Comparison of ENCODE assay signal across 16 cellular contexts in the genomic region with DNA sequence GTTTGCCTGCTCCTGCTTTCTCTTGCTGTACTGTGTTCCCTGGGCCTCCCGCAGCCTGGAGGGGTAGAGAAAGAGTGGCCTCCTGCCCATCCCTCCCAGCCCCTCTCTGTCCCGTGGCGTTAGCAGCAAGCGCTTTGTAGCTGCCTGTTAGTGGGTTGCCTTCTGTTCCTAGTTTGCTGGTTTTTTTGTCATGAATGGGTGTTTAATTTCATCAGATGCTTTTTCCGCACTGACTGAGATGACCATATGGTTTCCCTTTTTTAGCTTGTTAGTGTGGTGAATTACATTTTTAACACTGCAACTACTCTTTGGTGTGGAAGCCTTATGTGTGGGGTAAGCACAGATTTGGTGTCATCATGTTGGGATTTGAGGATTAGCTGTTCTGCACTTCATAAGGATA. TPM values are rescaled to one million over a fixed set of nuclear protein-coding genes. Genes with fewer than 3 reads are reported as not detected.
A peak's percentile ranks its signal among the peaks of the same experiment; 100 is the strongest.
DNase-seq lines count a peak whose midpoint lies in the region; ATAC-seq and TF ChIP-seq lines count a peak whose summit lies in the region.
"Had no signal": no experiment of that assay in that cellular context is flagged by ENCODE, and none has a peak within 500 bp of the region (broad histone marks: within the 10 kb centered on the region; RNA-seq: fewer than 3 reads in every experiment).

No MANE protein-coding gene starts in this region.

- H3K36me3 ChIP-seq in heart right ventricle: no peaks in the 10 kb centered on the region
- no peaks in the 10 kb centered on the region for H3K36me3 ChIP-seq in tibial nerve

- H3K4me1 Mint-ChIP-seq in WTC11: peaks cover 15% of the 10 kb centered on the region

- H3K4me3 ChIP-seq in heart right ventricle (no peak overlapping the region), tibial nerve (no peak overlapping the region)
- H3K4me3 ChIP-seq: skin epidermis had no signal

- H3K36me3 Mint-ChIP-seq in WTC11: no peaks in the 10 kb centered on the region
- H3K36me3 Mint-ChIP-seq: activated naive CD4-positive, alpha-beta T cell treated with anti-CD3 and anti-CD28 coated beads, Interleukin-2, amount 50 U/mL, for 72 hours; naive thymus-derived CD8-positive, alpha-beta T cell had no signal

- H3K4me1 ChIP-seq in heart right ventricle (peaks cover 26 to 95% (median 78%) of the 10 kb centered on the region in 9 donors), tibial nerve (peaks cover 0 to 74% (median 45%) of the 10 kb centered on the region in 4 donors)

- H3K27ac ChIP-seq in heart right ventricle (peak overlapping the region in 8 of 10 donors; percentile 38 to 93 (median 70)), tibial nerve (peak overlapping the region in 3 of 4 donors; percentile 28 to 65 (median 46)), RWPE1 (no peak overlapping the region; the same call in 1 of the 2 replicates)

- H3K27me3 ChIP-seq in heart right ventricle (no peaks in the 10 kb centered on the region), tibial nerve (no peaks in the 10 kb centered on the region)

- 66 to 71% methylated on average over 5 of the region's 5 CpGs for WGBS in heart right ventricle, 2 donors
- WGBS in tibial nerve, 2 donors: 69 to 70% methylated on average over 5 of the region's 5 CpGs

- POLR2A ChIA-PET in WTC11 (lab: Charles Lee) (no interaction called here), RWPE1 (lab: Yijun Ruan, JAX; ENCODE audit: low non-redundant PET) (no interaction called here)

- intact Hi-C loops in heart right ventricle (cut with DNase I) (no loop called here), left ventricle myocardium superior (cut with micrococcal nuclease) (no loop called here)

- H3K9me3 ChIP-seq in heart right ventricle (no peaks in the 10 kb centered on the region), tibial nerve (no peaks in the 10 kb centered on the region)
- H3K9me3 ChIP-seq: Caco-2 had no signal

- H3K27ac Mint-ChIP-seq in WTC11: peak overlapping the region; percentile 19; the same call in 1 of the 2 replicates
- H3K27ac Mint-ChIP-seq: activated naive CD4-positive, alpha-beta T cell treated with anti-CD3 and anti-CD28 coated beads, Interleukin-2, amount 50 U/mL, for 72 hours; naive thymus-derived CD8-positive, alpha-beta T cell had no signal

- CTCF ChIA-PET in WTC11 (lab: Charles Lee) (interaction anchor here (1.2 kb wide), 1 partner anchor 33 kb away, joined by 5 read pairs; the partner anchor contains the start of gene ASAP2), RWPE1 (lab: Yijun Ruan, JAX) (no interaction called here)

- ATAC-seq in heart right ventricle (no peak), left ventricle myocardium superior (no peak), WTC11 (no peak)
- ATAC-seq: activated naive CD4-positive, alpha-beta T cell treated with anti-CD3 and anti-CD28 coated beads, Interleukin-2, amount 50 U/mL, for 72 hours; left colon; naive thymus-derived CD8-positive, alpha-beta T cell had no signal

- no peaks in the 10 kb centered on the region for H3K9me3 Mint-ChIP-seq in WTC11
- H3K9me3 Mint-ChIP-seq: activated naive CD4-positive, alpha-beta T cell treated with anti-CD3 and anti-CD28 coated beads, Interleukin-2, amount 50 U/mL, for 72 hours; naive thymus-derived CD8-positive, alpha-beta T cell had no signal

- H3K27me3 Mint-ChIP-seq in WTC11 (ENCODE audit: low read depth): no peaks in the 10 kb centered on the region

- no peak for TF ChIP-seq CTCF in heart right ventricle (IDR thresholded peaks at IDR 0.05)
- no peak for TF ChIP-seq CTCF in WTC11 (IDR thresholded peaks at IDR 0.05)
- TF ChIP-seq CTCF in tibial nerve (IDR thresholded peaks at IDR 0.05): no peak
- no peak for TF ChIP-seq CTCF in RWPE1 (conservative IDR thresholded peaks at IDR 0.05; ENCODE audit: low read depth)

- no peak for TF ChIP-seq POLR2A in tibial nerve (IDR thresholded peaks at IDR 0.05)

- no peak for DNase-seq in heart right ventricle
- no peak for DNase-seq in left ventricle myocardium superior
- DNase-seq in WTC11 (ENCODE audit: low spot score): no peak
- DNase-seq in mesenteric fat pad (ENCODE audit: low spot score): peak; percentile 74
- DNase-seq in tibial nerve (ENCODE audit: low spot score in 2 of 2): no peak
- no peak for DNase-seq in RWPE1 (ENCODE audit: low spot score)
- no peak for DNase-seq in activated CD8-positive, alpha-beta memory T cell treated with anti-CD3 and anti-CD28 coated beads, Interleukin-2, amount 50 U/mL, for 4 hours
- DNase-seq in HT-29 (ENCODE audit: low spot score): no peak
- DNase-seq: ACHN; Caco-2; central memory CD4-positive, alpha-beta T cell; KG1; left colon; naive thymus-derived CD8-positive, alpha-beta T cell had no signal

- H3K4me3 Mint-ChIP-seq in WTC11: no peak overlapping the region
- H3K4me3 Mint-ChIP-seq: naive thymus-derived CD8-positive, alpha-beta T cell had no signal

- TF ChIP-seq EP300 in tibial nerve (IDR thresholded peaks at IDR 0.05): no peak

TF ChIP-seq in WTC11, 78 proteins besides CTCF, POLR2A, EP300 and RAD21:
- TF ChIP-seq TCF7 (CRISPR knock-in tag; IDR thresholded peaks at IDR 0.05; ENCODE audit: low read depth): no peak
- no peak for TF ChIP-seq SMAD3 (CRISPR knock-in tag; IDR thresholded peaks at IDR 0.05; ENCODE audit: borderline replicate concordance)
- TF ChIP-seq ESRRA (CRISPR knock-in tag; IDR thresholded peaks at IDR 0.05; ENCODE audit: borderline replicate concordance): no peak
- no peak for TF ChIP-seq ZNF425 (CRISPR knock-in tag; conservative IDR thresholded peaks at IDR 0.05)
- TF ChIP-seq, protein P1, sequence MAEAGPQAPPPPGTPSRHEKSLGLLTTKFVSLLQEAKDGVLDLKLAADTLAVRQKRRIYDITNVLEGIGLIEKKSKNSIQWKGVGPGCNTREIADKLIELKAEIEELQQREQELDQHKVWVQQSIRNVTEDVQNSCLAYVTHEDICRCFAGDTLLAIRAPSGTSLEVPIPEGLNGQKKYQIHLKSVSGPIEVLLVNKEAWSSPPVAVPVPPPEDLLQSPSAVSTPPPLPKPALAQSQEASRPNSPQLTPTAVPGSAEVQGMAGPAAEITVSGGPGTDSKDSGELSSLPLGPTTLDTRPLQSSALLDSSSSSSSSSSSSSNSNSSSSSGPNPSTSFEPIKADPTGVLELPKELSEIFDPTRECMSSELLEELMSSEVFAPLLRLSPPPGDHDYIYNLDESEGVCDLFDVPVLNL (CRISPR knock-in tag; IDR thresholded peaks at IDR 0.05; ENCODE audit: borderline replicate concordance, low read depth): no peak
- TF ChIP-seq IRF1 (CRISPR knock-in tag; IDR thresholded peaks at IDR 0.05): no peak
- TF ChIP-seq, protein P2, sequence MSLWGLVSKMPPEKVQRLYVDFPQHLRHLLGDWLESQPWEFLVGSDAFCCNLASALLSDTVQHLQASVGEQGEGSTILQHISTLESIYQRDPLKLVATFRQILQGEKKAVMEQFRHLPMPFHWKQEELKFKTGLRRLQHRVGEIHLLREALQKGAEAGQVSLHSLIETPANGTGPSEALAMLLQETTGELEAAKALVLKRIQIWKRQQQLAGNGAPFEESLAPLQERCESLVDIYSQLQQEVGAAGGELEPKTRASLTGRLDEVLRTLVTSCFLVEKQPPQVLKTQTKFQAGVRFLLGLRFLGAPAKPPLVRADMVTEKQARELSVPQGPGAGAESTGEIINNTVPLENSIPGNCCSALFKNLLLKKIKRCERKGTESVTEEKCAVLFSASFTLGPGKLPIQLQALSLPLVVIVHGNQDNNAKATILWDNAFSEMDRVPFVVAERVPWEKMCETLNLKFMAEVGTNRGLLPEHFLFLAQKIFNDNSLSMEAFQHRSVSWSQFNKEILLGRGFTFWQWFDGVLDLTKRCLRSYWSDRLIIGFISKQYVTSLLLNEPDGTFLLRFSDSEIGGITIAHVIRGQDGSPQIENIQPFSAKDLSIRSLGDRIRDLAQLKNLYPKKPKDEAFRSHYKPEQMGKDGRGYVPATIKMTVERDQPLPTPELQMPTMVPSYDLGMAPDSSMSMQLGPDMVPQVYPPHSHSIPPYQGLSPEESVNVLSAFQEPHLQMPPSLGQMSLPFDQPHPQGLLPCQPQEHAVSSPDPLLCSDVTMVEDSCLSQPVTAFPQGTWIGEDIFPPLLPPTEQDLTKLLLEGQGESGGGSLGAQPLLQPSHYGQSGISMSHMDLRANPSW (CRISPR knock-in tag; conservative IDR thresholded peaks at IDR 0.05; ENCODE audit: low read depth): no peak

RNA-seq across cellular contexts. Expression of gene ASAP2, which starts 32.3 kb away (rescaled TPM):
- total RNA-seq in heart right ventricle (10 to 100 TPM in 9 of 10 donors, 1 to 10 TPM in 1; 9.9 to 16.2 (median 11.8) TPM), left ventricle myocardium superior (10.1 TPM), WTC11 (2021) (14.3 to 15.6 TPM (median 14.5 TPM) in 3 replicates), mesenteric fat pad (22.9 TPM), tibial nerve (10 to 100 TPM; 28.2 to 38.0 (median 31.7) TPM)
- polyA plus RNA-seq in heart right ventricle: 10 to 100 TPM in 1 of 2 donors, 1 to 10 TPM in 1; 5.4 to 17.3 TPM
- 27.0 and 34.8 TPM in 2 replicates for total RNA-seq in HT-29 (2014; rRNA removed; shearing (Covaris generic))
- total RNA-seq: naive thymus-derived CD8-positive, alpha-beta T cell had no signal
- polyA plus RNA-seq: naive thymus-derived CD8-positive, alpha-beta T cell had no signal
